1 cellular context compared by ENCODE assay signal in genomic region chr17:82076785-82077591, GRCh38.
A peak's percentile ranks its signal among the peaks of the same experiment; 100 is the strongest.
TF ChIP-seq lines count a peak whose summit lies in the region.

No MANE protein-coding gene starts in this region.

TF ChIP-seq in HepG2, 621 proteins besides CTCF, POLR2A, EP300 and RAD21 (continued from another document):
- TF ChIP-seq, protein P1, sequence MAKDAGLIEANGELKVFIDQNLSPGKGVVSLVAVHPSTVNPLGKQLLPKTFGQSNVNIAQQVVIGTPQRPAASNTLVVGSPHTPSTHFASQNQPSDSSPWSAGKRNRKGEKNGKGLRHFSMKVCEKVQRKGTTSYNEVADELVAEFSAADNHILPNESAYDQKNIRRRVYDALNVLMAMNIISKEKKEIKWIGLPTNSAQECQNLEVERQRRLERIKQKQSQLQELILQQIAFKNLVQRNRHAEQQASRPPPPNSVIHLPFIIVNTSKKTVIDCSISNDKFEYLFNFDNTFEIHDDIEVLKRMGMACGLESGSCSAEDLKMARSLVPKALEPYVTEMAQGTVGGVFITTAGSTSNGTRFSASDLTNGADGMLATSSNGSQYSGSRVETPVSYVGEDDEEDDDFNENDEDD (CRISPR knock-in tag; IDR thresholded peaks at IDR 0.05; ENCODE audit: borderline replicate concordance) = no peak
- TF ChIP-seq CEBPB (IDR thresholded peaks at IDR 0.05; ENCODE audit: borderline replicate concordance, low read depth, low read length) = no peak
- TF ChIP-seq, protein P2, sequence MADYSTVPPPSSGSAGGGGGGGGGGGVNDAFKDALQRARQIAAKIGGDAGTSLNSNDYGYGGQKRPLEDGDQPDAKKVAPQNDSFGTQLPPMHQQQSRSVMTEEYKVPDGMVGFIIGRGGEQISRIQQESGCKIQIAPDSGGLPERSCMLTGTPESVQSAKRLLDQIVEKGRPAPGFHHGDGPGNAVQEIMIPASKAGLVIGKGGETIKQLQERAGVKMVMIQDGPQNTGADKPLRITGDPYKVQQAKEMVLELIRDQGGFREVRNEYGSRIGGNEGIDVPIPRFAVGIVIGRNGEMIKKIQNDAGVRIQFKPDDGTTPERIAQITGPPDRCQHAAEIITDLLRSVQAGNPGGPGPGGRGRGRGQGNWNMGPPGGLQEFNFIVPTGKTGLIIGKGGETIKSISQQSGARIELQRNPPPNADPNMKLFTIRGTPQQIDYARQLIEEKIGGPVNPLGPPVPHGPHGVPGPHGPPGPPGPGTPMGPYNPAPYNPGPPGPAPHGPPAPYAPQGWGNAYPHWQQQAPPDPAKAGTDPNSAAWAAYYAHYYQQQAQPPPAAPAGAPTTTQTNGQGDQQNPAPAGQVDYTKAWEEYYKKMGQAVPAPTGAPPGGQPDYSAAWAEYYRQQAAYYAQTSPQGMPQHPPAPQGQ (CRISPR knock-in tag; IDR thresholded peaks at IDR 0.05; ENCODE audit: borderline replicate concordance) = no peak
- TF ChIP-seq PITX1 (CRISPR knock-in tag; IDR thresholded peaks at IDR 0.05) = no peak
- no peak for TF ChIP-seq ZNF430 (CRISPR knock-in tag; IDR thresholded peaks at IDR 0.05)
- TF ChIP-seq AKAP8 (CRISPR knock-in tag; IDR thresholded peaks at IDR 0.05) = peak; percentile 100
- TF ChIP-seq ZNF674 (CRISPR knock-in tag; IDR thresholded peaks at IDR 0.05; ENCODE audit: low read depth) = no peak
- TF ChIP-seq MED1 (CRISPR knock-in tag; IDR thresholded peaks at IDR 0.05) = no peak
- TF ChIP-seq ZFP41 (CRISPR knock-in tag; IDR thresholded peaks at IDR 0.05; ENCODE audit: borderline replicate concordance) = 0 out of 2 replicates have a peak, but pooled peaks have one; percentile 35
- TF ChIP-seq, protein P3, sequence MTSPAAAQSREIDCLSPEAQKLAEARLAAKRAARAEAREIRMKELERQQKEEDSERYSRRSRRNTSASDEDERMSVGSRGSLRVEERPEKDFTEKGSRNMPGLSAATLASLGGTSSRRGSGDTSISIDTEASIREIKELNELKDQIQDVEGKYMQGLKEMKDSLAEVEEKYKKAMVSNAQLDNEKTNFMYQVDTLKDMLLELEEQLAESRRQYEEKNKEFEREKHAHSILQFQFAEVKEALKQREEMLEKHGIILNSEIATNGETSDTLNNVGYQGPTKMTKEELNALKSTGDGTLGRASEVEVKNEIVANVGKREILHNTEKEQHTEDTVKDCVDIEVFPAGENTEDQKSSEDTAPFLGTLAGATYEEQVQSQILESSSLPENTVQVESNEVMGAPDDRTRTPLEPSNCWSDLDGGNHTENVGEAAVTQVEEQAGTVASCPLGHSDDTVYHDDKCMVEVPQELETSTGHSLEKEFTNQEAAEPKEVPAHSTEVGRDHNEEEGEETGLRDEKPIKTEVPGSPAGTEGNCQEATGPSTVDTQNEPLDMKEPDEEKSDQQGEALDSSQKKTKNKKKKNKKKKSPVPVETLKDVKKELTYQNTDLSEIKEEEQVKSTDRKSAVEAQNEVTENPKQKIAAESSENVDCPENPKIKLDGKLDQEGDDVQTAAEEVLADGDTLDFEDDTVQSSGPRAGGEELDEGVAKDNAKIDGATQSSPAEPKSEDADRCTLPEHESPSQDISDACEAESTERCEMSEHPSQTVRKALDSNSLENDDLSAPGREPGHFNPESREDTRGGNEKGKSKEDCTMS (CRISPR knock-in tag; conservative IDR thresholded peaks at IDR 0.05) = no peak
- no peak for TF ChIP-seq ASH2L (IDR thresholded peaks at IDR 0.05; ENCODE audit: insufficient read length, low read depth, low read length)
- no peak for TF ChIP-seq SNAI1 (CRISPR knock-in tag; IDR thresholded peaks at IDR 0.05; ENCODE audit: borderline replicate concordance)
- no peak for TF ChIP-seq ZHX2 (IDR thresholded peaks at IDR 0.05; ENCODE audit: low read depth)
- no peak for TF ChIP-seq ZHX2 (CRISPR knock-in tag; IDR thresholded peaks at IDR 0.05; ENCODE audit: borderline replicate concordance)
- no peak for TF ChIP-seq ZNF619 (CRISPR knock-in tag; IDR thresholded peaks at IDR 0.05)
- TF ChIP-seq NFYC (CRISPR knock-in tag; IDR thresholded peaks at IDR 0.05) = no peak
- TF ChIP-seq ZBTB40 (IDR thresholded peaks at IDR 0.05) = no peak
- 0 out of 2 replicates have a peak, but pooled peaks have one; percentile 22 for TF ChIP-seq ZBTB40 (CRISPR knock-in tag; IDR thresholded peaks at IDR 0.05)
